In the genomic region with DNA sequence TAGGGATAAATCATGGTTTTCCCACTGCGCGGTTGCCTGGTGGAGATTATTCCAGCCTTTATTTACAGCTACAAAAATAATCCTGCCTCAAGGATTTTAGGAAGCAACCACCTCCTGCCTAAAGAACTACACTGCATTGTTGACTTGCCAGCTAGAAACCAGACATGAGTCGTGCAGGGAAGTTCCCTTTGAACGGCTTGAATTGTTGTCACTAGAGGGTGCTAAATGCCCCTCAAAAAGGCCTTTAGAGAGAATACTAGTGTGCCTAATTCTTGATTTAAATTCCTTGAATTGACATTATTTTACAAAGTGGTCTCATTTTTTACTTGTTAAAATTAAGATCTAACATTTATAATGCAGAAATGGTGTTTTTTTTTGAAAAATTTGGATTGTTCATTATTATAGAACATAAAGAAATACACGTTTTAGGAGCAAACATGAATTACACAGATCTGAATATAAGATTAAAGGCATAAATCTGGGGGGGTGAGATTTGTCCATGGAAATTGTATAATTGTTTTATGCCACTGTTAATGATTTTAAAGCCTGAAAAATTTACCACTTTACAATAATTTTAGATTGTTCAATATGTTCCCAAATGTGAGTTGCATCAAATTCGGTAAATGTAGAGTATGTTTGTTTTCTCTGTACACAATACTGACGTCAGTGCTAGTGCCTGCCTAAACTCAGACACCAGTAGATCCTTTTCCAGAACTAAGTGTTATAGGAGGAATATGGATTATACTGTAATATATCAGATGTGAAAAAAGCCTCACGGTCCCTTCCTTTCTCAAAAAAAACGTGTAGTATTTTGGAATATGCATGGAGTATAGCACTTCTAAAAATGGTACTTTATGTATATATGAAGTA, we compare ENCODE assay signal across 1 cellular context.
TF ChIP-seq lines count a peak whose summit lies in the region.

No MANE protein-coding gene starts in this region.

TF ChIP-seq in GM12878, 131 proteins besides CTCF, POLR2A, EP300 and RAD21 (continued from another document):
- TF ChIP-seq, protein P1, sequence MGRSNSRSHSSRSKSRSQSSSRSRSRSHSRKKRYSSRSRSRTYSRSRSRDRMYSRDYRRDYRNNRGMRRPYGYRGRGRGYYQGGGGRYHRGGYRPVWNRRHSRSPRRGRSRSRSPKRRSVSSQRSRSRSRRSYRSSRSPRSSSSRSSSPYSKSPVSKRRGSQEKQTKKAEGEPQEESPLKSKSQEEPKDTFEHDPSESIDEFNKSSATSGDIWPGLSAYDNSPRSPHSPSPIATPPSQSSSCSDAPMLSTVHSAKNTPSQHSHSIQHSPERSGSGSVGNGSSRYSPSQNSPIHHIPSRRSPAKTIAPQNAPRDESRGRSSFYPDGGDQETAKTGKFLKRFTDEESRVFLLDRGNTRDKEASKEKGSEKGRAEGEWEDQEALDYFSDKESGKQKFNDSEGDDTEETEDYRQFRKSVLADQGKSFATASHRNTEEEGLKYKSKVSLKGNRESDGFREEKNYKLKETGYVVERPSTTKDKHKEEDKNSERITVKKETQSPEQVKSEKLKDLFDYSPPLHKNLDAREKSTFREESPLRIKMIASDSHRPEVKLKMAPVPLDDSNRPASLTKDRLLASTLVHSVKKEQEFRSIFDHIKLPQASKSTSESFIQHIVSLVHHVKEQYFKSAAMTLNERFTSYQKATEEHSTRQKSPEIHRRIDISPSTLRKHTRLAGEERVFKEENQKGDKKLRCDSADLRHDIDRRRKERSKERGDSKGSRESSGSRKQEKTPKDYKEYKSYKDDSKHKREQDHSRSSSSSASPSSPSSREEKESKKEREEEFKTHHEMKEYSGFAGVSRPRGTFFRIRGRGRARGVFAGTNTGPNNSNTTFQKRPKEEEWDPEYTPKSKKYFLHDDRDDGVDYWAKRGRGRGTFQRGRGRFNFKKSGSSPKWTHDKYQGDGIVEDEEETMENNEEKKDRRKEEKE (IDR thresholded peaks at IDR 0.05): no peak
- TF ChIP-seq CBX5 (IDR thresholded peaks at IDR 0.05; ENCODE audit: low read depth) (no peak), BHLHE40 (IDR thresholded peaks at IDR 0.05; ENCODE audit: borderline replicate concordance in 1 of 2, low read depth in 2 of 2, low read length in 1 of 2) (0 out of 4 replicates have a peak, but pooled peaks of 1 of the 2 experiments have one; percentile 7), SMC3 (IDR thresholded peaks at IDR 0.05; ENCODE audit: borderline replicate concordance, low read length) (peak; percentile 37; the same call in 1 of the 2 replicates), SIX5 (IDR thresholded peaks at IDR 0.05; ENCODE audit: low read depth, low read length, severe bottlenecking) (no peak), CBFB (IDR thresholded peaks at IDR 0.05; ENCODE audit: low read depth) (no peak), BCL11A (IDR thresholded peaks at IDR 0.05; ENCODE audit: low read depth, low read length) (no peak), SP1 (IDR thresholded peaks at IDR 0.05; ENCODE audit: low read depth, low read length) (no peak), YY1 (IDR thresholded peaks at IDR 0.05; ENCODE audit: low read depth, low read length) (no peak), ZNF274 (IDR thresholded peaks at IDR 0.05; ENCODE audit: insufficient read depth, insufficient read length) (no peak)
- TF ChIP-seq, protein P2, sequence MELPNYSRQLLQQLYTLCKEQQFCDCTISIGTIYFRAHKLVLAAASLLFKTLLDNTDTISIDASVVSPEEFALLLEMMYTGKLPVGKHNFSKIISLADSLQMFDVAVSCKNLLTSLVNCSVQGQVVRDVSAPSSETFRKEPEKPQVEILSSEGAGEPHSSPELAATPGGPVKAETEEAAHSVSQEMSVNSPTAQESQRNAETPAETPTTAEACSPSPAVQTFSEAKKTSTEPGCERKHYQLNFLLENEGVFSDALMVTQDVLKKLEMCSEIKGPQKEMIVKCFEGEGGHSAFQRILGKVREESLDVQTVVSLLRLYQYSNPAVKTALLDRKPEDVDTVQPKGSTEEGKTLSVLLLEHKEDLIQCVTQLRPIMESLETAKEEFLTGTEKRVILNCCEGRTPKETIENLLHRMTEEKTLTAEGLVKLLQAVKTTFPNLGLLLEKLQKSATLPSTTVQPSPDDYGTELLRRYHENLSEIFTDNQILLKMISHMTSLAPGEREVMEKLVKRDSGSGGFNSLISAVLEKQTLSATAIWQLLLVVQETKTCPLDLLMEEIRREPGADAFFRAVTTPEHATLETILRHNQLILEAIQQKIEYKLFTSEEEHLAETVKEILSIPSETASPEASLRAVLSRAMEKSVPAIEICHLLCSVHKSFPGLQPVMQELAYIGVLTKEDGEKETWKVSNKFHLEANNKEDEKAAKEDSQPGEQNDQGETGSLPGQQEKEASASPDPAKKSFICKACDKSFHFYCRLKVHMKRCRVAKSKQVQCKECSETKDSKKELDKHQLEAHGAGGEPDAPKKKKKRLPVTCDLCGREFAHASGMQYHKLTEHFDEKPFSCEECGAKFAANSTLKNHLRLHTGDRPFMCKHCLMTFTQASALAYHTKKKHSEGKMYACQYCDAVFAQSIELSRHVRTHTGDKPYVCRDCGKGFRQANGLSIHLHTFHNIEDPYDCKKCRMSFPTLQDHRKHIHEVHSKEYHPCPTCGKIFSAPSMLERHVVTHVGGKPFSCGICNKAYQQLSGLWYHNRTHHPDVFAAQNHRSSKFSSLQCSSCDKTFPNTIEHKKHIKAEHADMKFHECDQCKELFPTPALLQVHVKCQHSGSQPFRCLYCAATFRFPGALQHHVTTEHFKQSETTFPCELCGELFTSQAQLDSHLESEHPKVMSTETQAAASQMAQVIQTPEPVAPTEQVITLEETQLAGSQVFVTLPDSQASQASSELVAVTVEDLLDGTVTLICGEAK (IDR thresholded peaks at IDR 0.05; ENCODE audit: borderline replicate concordance): no peak
- TF ChIP-seq, protein P3, sequence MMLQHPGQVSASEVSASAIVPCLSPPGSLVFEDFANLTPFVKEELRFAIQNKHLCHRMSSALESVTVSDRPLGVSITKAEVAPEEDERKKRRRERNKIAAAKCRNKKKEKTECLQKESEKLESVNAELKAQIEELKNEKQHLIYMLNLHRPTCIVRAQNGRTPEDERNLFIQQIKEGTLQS (IDR thresholded peaks at IDR 0.05; ENCODE audit: borderline replicate concordance, extremely low read depth, low read depth, low read length): no peak
TF ChIP-seq in GM12878: peak in this region for 2.
